ENCODE assay signal across 9 cellular contexts in the genomic region with DNA sequence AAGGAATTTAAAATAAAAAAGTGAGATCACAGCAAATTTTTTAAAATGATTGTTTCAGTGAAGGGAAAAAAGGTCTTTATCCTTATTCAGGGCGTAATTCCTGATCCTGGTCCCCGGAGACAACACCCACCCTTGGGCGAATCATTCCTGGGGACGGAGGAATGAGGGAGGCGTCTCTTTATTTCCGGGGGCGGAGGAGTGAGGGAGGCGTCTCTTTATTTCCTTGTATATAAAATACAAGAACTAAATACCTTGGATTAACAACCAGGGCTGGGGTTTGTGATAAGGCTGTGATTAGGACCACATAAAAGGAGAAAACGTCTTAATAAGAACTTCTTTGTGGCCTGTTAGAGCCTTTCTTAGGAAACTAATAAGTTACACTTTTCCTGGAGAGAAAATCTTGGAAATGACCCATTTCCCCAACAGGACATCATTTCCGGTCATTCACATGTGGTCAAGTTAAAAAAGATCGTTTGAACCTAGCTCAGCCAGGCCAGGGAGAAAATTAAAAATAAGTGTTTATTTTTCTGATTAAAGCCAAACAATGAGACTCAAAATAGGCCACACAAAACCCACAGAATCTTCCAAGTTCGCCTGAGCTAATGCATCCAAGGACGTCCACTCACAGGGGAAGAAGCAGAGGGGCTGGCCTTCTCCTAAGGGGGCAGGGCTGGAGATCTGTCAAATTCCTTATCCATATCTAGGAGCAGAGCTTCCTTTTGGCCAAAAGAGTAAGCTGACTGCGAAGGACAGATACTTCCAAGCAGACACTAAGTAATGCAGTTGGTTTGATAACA.
DNase-seq lines count a peak whose midpoint lies in the region; ATAC-seq and TF ChIP-seq lines count a peak whose summit lies in the region.
"Had no signal": no experiment of that assay in that cellular context is flagged by ENCODE, and none has a peak within 500 bp of the region (broad histone marks: within the 10 kb centered on the region; RNA-seq: fewer than 3 reads in every experiment).

No MANE protein-coding gene starts in this region.

- TF ChIP-seq POLR2A in heart left ventricle (IDR thresholded peaks at IDR 0.05): no peak

- TF ChIP-seq CTCF in astrocyte of the spinal cord (IDR thresholded peaks at IDR 0.05; ENCODE audit: low read depth, low read length) (no peak), heart left ventricle (IDR thresholded peaks at IDR 0.05) (no peak)

- H3K27me3 Mint-ChIP-seq in activated CD8-positive, alpha-beta memory T cell treated with anti-CD3 and anti-CD28 coated beads, Interleukin-2, amount 10 ng/mL, durations not matched to agents 7 days and 5 days: peaks cover 45% of the 10 kb centered on the region

- intact Hi-C loops in heart left ventricle (cut with DNase I): loop anchor here in 8 of 10 donors (1.0 to 10.0 kb wide), 13 partner anchors 33 to 175 kb away; partner anchors contain the start of gene NXN (in 3 of the 8)
- intact Hi-C loops in sciatic nerve (cut with DNase I): no loop called here

- H3K27me3 ChIP-seq in heart left ventricle: no peaks in the 10 kb centered on the region

- H3K9me3 Mint-ChIP-seq in activated CD8-positive, alpha-beta memory T cell treated with anti-CD3 and anti-CD28 coated beads, Interleukin-2, amount 10 ng/mL, durations not matched to agents 7 days and 5 days (ENCODE audit: low read depth): no peaks in the 10 kb centered on the region
- H3K9me3 Mint-ChIP-seq: activated CD8-positive, alpha-beta T cell treated with anti-CD3 and anti-CD28 coated beads for 36 hours had no signal

- H3K4me3 Mint-ChIP-seq in activated CD8-positive, alpha-beta memory T cell treated with anti-CD3 and anti-CD28 coated beads, Interleukin-2, amount 10 ng/mL, durations not matched to agents 7 days and 5 days: no peak overlapping the region
- H3K4me3 Mint-ChIP-seq: activated CD8-positive, alpha-beta T cell treated with anti-CD3 and anti-CD28 coated beads for 36 hours had no signal

- no peaks in the 10 kb centered on the region for H3K9me3 ChIP-seq in heart left ventricle

- peak; percentile 49 for DNase-seq in ELR (ENCODE audit: low read depth)
- peak; percentile 21 for DNase-seq in astrocyte of the spinal cord (ENCODE audit: low read depth, low spot score)
- DNase-seq in heart left ventricle: peak in 4 of 5 donors; percentile 51 to 65 (median 58)
- DNase-seq in sciatic nerve (ENCODE audit: low spot score): no peak
- no peak for DNase-seq in activated CD8-positive, alpha-beta memory T cell treated with anti-CD3 and anti-CD28 coated beads, Interleukin-2, amount 10 ng/mL, durations not matched to agents 7 days and 5 days

- ATAC-seq in heart left ventricle (peak; percentile 11 to 61 (median 28)), sciatic nerve (peak; percentile 11), HG03460 (IDR thresholded peaks at IDR 0.05; ENCODE audit: unreplicated experiment) (no peak), GM18909 (IDR thresholded peaks at IDR 0.05; ENCODE audit: poor library complexity, unreplicated experiment) (no peak), GM18502 (IDR thresholded peaks at IDR 0.05; ENCODE audit: poor library complexity, unreplicated experiment) (no peak)
- ATAC-seq in activated CD8-positive, alpha-beta memory T cell treated with anti-CD3 and anti-CD28 coated beads, Interleukin-2, amount 10 ng/mL, durations not matched to agents 7 days and 5 days: no peak

- WGBS in heart left ventricle, 4 donors: 38 to 51% (median 42%) methylated on average over 14 of the region's 14 CpGs

- in situ Hi-C loops in astrocyte of the spinal cord (cut with HindIII; ENCODE audit: low sequenced_read_pairs): no loop called here

- H3K36me3 ChIP-seq in heart left ventricle: no peaks in the 10 kb centered on the region

- peaks cover 8 to 61% (median 47%) of the 10 kb centered on the region in 12 donors for H3K4me1 ChIP-seq in heart left ventricle

- H3K27ac ChIP-seq in heart left ventricle: peak overlapping the region; percentile 61 to 90 (median 82)

- H3K4me1 Mint-ChIP-seq in activated CD8-positive, alpha-beta memory T cell treated with anti-CD3 and anti-CD28 coated beads, Interleukin-2, amount 10 ng/mL, durations not matched to agents 7 days and 5 days: peaks cover 12% of the 10 kb centered on the region

- H3K4me3 ChIP-seq in astrocyte of the spinal cord (ENCODE audit: low read depth, low read length): no peak overlapping the region
- peak overlapping the region in 2 of 12 donors; percentile 2 for H3K4me3 ChIP-seq in heart left ventricle

- H3K36me3 Mint-ChIP-seq in activated CD8-positive, alpha-beta memory T cell treated with anti-CD3 and anti-CD28 coated beads, Interleukin-2, amount 10 ng/mL, durations not matched to agents 7 days and 5 days: no peaks in the 10 kb centered on the region

- CTCF ChIA-PET in activated CD8-positive, alpha-beta memory T cell treated with anti-CD3 and anti-CD28 coated beads, Interleukin-2, amount 10 ng/mL, durations not matched to agents 7 days and 5 days (lab: Charles Lee): interaction anchor here (0.7 to 5.0 kb wide), 8 partner anchors 9 to 176 kb away, joined by 3 to 43 read pairs (median 4); partner anchors contain the start of genes GLOD4, MRM3, NXN and TIMM22

- H3K27ac Mint-ChIP-seq in activated CD8-positive, alpha-beta memory T cell treated with anti-CD3 and anti-CD28 coated beads, Interleukin-2, amount 10 ng/mL, durations not matched to agents 7 days and 5 days: no peak overlapping the region
- H3K27ac Mint-ChIP-seq: activated CD8-positive, alpha-beta T cell treated with anti-CD3 and anti-CD28 coated beads for 36 hours had no signal

Comparison
In these comparisons a context has a peak if more than half of its experiments do, and no peak if none do; other contexts are left out.
1. DNase-seq: peak in ELR (single experiment), astrocyte of the spinal cord (single experiment) and heart left ventricle (4 of 5); none in sciatic nerve (single experiment) and activated CD8-positive, alpha-beta memory T cell treated with anti-CD3 and anti-CD28 coated beads, Interleukin-2, amount 10 ng/mL, durations not matched to agents 7 days and 5 days (single experiment).
2. ATAC-seq: peak in heart left ventricle (4 of 4) and sciatic nerve (single experiment); none in HG03460 (single experiment), activated CD8-positive, alpha-beta memory T cell treated with anti-CD3 and anti-CD28 coated beads, Interleukin-2, amount 10 ng/mL, durations not matched to agents 7 days and 5 days (single experiment), GM18909 (single experiment) and GM18502 (single experiment).